ENCODE assay signal across 25 cellular contexts in genomic region chr6:13452346-13453171, GRCh38. TPM values are rescaled to one million over a fixed set of nuclear protein-coding genes. Genes with fewer than 3 reads are reported as not detected.
A peak's percentile ranks its signal among the peaks of the same experiment; 100 is the strongest.
DNase-seq lines count a peak whose midpoint lies in the region; ATAC-seq and TF ChIP-seq lines count a peak whose summit lies in the region.
"Had no signal": no experiment of that assay in that cellular context is flagged by ENCODE, and none has a peak within 500 bp of the region (broad histone marks: within the 10 kb centered on the region; RNA-seq: fewer than 3 reads in every experiment).

No MANE protein-coding gene starts in this region.

- intact Hi-C loops in stomach (cut with DNase I; ENCODE audit: low total_unique reads): no loop called here

- peaks cover 24 to 80% (median 56%) of the 10 kb centered on the region in 4 donors for H3K4me1 ChIP-seq in stomach
- H3K4me1 ChIP-seq: HAP-1 had no signal

- no peak for TF ChIP-seq POLR2A in stomach (IDR thresholded peaks at IDR 0.05)

- TF ChIP-seq EP300 in stomach (IDR thresholded peaks at IDR 0.05): peak; percentile 97

- H3K4me3 ChIP-seq in stomach: no peak overlapping the region
- H3K4me3 ChIP-seq: HAP-1, lung, pancreas, upper lobe of right lung had no signal

- WGBS in stomach, 5 donors: 82 to 87% (median 83%) methylated on average over 12 of the region's 12 CpGs

- H3K36me3 ChIP-seq in stomach: no peaks in the 10 kb centered on the region
- H3K36me3 ChIP-seq: HAP-1, pancreas had no signal

- peak; percentile 46 for DNase-seq in activated CD8-positive, alpha-beta memory T cell treated with anti-CD3 and anti-CD28 coated beads for 24 hours
- no peak for DNase-seq in activated CD8-positive, alpha-beta memory T cell treated with anti-CD3 and anti-CD28 coated beads, Interleukin-2, amount 50 U/mL, for 48 hours
- peak; percentile 58 for DNase-seq in inferior parietal cortex (ENCODE audit: extremely low spot score)
- no peak for DNase-seq in stomach
- no peak for DNase-seq in iPS-NIHi7 (ENCODE audit: extremely low spot score)
- DNase-seq: 8988T; activated naive CD4-positive, alpha-beta T cell; amniotic stem cell; COR-L47; DND-41; erythroblast; glutamatergic neuron; naive B cell; NCI-H187; NCI-H2227 treated with DMSO at 0.1 percent for 48 hours; NCI-H774; OCI-M1; pancreas; stimulated activated naive CD8-positive, alpha-beta T cell treated with anti-CD3 and anti-CD28 coated beads, Interleukin-15, Interleukin-2, amounts not matched to agents 100 U/mL and 50 U/mL, for 24 hours; upper lobe of right lung had no signal

- no peaks in the 10 kb centered on the region for H3K9me3 ChIP-seq in stomach
- H3K9me3 ChIP-seq: HAP-1, pancreas, upper lobe of right lung had no signal

- ATAC-seq in HG03025 (IDR thresholded peaks at IDR 0.05; ENCODE audit: low FRiP score, unreplicated experiment): no peak
- ATAC-seq in GM19023 (IDR thresholded peaks at IDR 0.05; ENCODE audit: unreplicated experiment): no peak
- ATAC-seq: pancreas; stimulated activated naive CD8-positive, alpha-beta T cell treated with anti-CD3 and anti-CD28 coated beads, Interleukin-15, Interleukin-2, amounts not matched to agents 100 U/mL and 50 U/mL, for 24 hours; upper lobe of right lung had no signal

- peak overlapping the region; percentile 61 for H3K27ac ChIP-seq in cingulate gyrus (ENCODE audit: low read depth, low read length)
- H3K27ac ChIP-seq in stomach: peak overlapping the region in 4 of 5 donors; percentile 76 to 91 (median 78)
- H3K27ac ChIP-seq: pancreas, upper lobe of right lung had no signal

- H3K27me3 ChIP-seq in stomach: no peaks in the 10 kb centered on the region
- H3K27me3 ChIP-seq: pancreas, upper lobe of right lung had no signal

- TF ChIP-seq CTCF in stomach (IDR thresholded peaks at IDR 0.05): no peak

RNA-seq across cellular contexts. Expression of gene GFOD1, which starts 34.8 kb away (rescaled TPM):
- total RNA-seq in stomach: 10 to 100 TPM in 4 of 5 donors, 1 to 10 TPM in 1; 7.6 to 29.4 (median 17.1) TPM
- polyA plus RNA-seq in stomach: 1 to 10 TPM in 2 of 3 donors, under 1 TPM in 1; 0.76 to 5.3 (median 1.1) TPM

Comparison
In these comparisons a context has a peak if more than half of its experiments do, and no peak if none do; other contexts are left out.
1. DNase-seq: peak in activated CD8-positive, alpha-beta memory T cell treated with anti-CD3 and anti-CD28 coated beads for 24 hours (single experiment) and inferior parietal cortex (single experiment); none in activated CD8-positive, alpha-beta memory T cell treated with anti-CD3 and anti-CD28 coated beads, Interleukin-2, amount 50 U/mL, for 48 hours (single experiment), stomach (single experiment) and iPS-NIHi7 (single experiment).